21 cellular contexts compared by ENCODE assay signal in the genomic region with DNA sequence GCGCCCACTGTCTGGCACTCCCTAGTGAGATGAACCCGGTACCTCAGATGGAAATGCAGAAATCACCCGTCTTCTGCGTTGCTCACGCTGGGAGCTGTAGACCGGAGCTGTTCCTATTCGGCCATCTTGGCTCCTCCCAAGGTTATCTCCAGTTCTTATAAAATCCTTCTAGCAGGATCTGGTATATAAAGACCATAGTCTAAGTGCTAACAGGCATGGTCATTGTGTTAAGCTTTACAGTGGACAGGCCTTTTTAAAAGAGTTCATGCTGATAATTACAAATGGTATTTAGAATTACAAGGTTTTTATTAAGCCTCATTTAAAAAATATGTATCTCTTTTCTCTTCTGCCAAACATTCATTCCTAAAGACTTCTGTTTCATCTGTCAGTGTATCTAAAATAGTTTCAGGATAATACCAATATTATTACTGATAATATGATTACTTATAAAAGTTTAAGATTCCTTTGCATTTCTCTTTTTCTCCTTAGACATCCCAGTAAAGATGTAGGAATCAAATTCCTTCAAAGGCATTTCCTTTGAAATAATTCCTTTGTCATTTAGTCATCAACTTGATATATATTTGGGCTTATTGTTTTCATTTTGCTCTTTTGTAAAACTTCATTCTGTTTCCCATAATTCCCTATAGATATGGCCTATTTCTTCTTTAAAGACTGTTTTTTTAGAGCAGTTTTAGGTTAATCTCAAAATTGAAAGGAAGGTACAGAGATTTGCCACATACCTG. TPM values are rescaled to one million over a fixed set of nuclear protein-coding genes. Genes with fewer than 3 reads are reported as not detected.
A peak's percentile ranks its signal among the peaks of the same experiment; 100 is the strongest.
DNase-seq lines count a peak whose midpoint lies in the region; ATAC-seq, FAIRE-seq and TF ChIP-seq lines count a peak whose summit lies in the region.
"Had no signal": no experiment of that assay in that cellular context is flagged by ENCODE, and none has a peak within 500 bp of the region (broad histone marks: within the 10 kb centered on the region; RNA-seq: fewer than 3 reads in every experiment).

No MANE protein-coding gene starts in this region.

- POLR2A ChIA-PET in SK-N-SH (lab: Yijun Ruan, JAX): no interaction called here

- H2AFZ ChIP-seq in SK-N-SH (ENCODE audit: low read depth) (no peak overlapping the region), osteoblast (ENCODE audit: low read length) (no peak overlapping the region)

- H3K4me2 ChIP-seq in SK-N-SH (no peak overlapping the region), osteoblast (ENCODE audit: insufficient read depth, low read length) (no peak overlapping the region)
- H3K4me2 ChIP-seq: KMS-11 had no signal

- TF ChIP-seq CTCF in SK-N-SH (IDR thresholded peaks at IDR 0.05) (no peak), osteoblast (IDR thresholded peaks at IDR 0.05; ENCODE audit: extremely low read depth, low read depth, low read length) (no peak), BE2C (IDR thresholded peaks at IDR 0.05; ENCODE audit: low read depth, low read length) (no peak)

- H3K36me3 ChIP-seq in SK-N-SH (replicated peaks in 1 of 2; ENCODE audit: control insufficient read depth in 1 of 2, insufficient read depth in 2 of 2, low read length in 1 of 2) (peaks cover 37 to 38% of the 10 kb centered on the region in 2 experiments), osteoblast (ENCODE audit: insufficient read depth, low read length) (peaks cover 10% of the 10 kb centered on the region), BE2C (peaks cover 38% of the 10 kb centered on the region)

- DNase-seq in SK-N-SH: no peak
- DNase-seq in dermis blood vessel endothelial cell: peak; percentile 37
- DNase-seq in osteoblast (ENCODE audit: insufficient read length, low spot score, missing footprints): peak; percentile 84
- DNase-seq in germinal center (ENCODE audit: low spot score): no peak
- no peak for DNase-seq in putamen (ENCODE audit: low spot score)
- DNase-seq in BE2C: no peak
- DNase-seq: NCI-H1417; NCI-H187; NCI-H2107; NCI-H510A; NCI-H748 treated with DMSO at 0.1 percent for 48 hours; NK-92 treated with Interleukin-12 subunit alpha and Interleukin-12 subunit beta, amount 100 ng/mL, for 24 hours; Peyer's patch had no signal

- H3K4me1 ChIP-seq in SK-N-SH (ENCODE audit: control insufficient read depth in 1 of 2, insufficient read depth in 2 of 2, low read depth in 1 of 2, low read length in 1 of 2) (peaks cover 0 to 12% of the 10 kb centered on the region in 2 experiments; a peak in 1 of 4 replicates), osteoblast (ENCODE audit: insufficient read depth, low read length) (peaks cover 9% of the 10 kb centered on the region), BE2C (no peaks in the 10 kb centered on the region)
- H3K4me1 ChIP-seq: Peyer's patch had no signal

- peaks cover 13% of the 10 kb centered on the region for H3F3A ChIP-seq in SK-N-SH (replicated peaks; ENCODE audit: insufficient read depth)

- peak; percentile 6 for FAIRE-seq in G401.6 (lab: Jason Lieb, UNC)
- FAIRE-seq: D721Med, HepG2 had no signal

- H3K4me3 ChIP-seq in SK-N-SH (ENCODE audit: low read depth in 2 of 2, low read length in 1 of 2): no peak overlapping the region
- H3K4me3 ChIP-seq in osteoblast (ENCODE audit: insufficient read depth, low read length): no peak overlapping the region
- H3K4me3 ChIP-seq in BE2C (ENCODE audit: low read depth, low read length): no peak overlapping the region
- H3K4me3 ChIP-seq: Peyer's patch had no signal

- H3K9me3 ChIP-seq in SK-N-SH (no peaks in the 10 kb centered on the region), osteoblast (ENCODE audit: low read depth, low read length) (no peaks in the 10 kb centered on the region), BE2C (no peaks in the 10 kb centered on the region)
- H3K9me3 ChIP-seq: Peyer's patch had no signal

- H3K79me2 ChIP-seq in SK-N-SH (ENCODE audit: insufficient read depth): peaks cover 16% of the 10 kb centered on the region; the same call in 1 of the 2 replicates
- peaks cover 3% of the 10 kb centered on the region for H3K79me2 ChIP-seq in osteoblast (ENCODE audit: insufficient read depth, low read length)

- H3K27ac ChIP-seq in SK-N-SH (ENCODE audit: low read depth in 2 of 2, low read length in 1 of 2): peak overlapping the region; percentile 53 to 72; a peak in 3 of 4 replicates
- peak overlapping the region; percentile 20 for H3K27ac ChIP-seq in osteoblast (ENCODE audit: low read depth, low read length)
- H3K27ac ChIP-seq: C4-2B, KMS-11, Peyer's patch had no signal

- TF ChIP-seq EP300 in SK-N-SH (IDR thresholded peaks at IDR 0.05; ENCODE audit: borderline replicate concordance in 1 of 2, low read depth in 1 of 2, low read length in 1 of 2): peak in 1 of 2 experiments; percentile 18; a peak in 1 of 4 replicates

- TF ChIP-seq RAD21 in SK-N-SH (IDR thresholded peaks at IDR 0.05; ENCODE audit: low read length): no peak

- CTCF ChIA-PET in SK-N-SH (lab: Yijun Ruan, JAX): no interaction called here

- H3K9ac ChIP-seq in SK-N-SH: peak overlapping the region; percentile 29; the same call in 1 of the 2 replicates
- H3K9ac ChIP-seq: KMS-11 had no signal

- H4K20me1 ChIP-seq in SK-N-SH (ENCODE audit: insufficient read depth) (no peaks in the 10 kb centered on the region), osteoblast (ENCODE audit: insufficient read depth, low read length) (no peaks in the 10 kb centered on the region)

- no peaks in the 10 kb centered on the region for H3K27me3 ChIP-seq in SK-N-SH (ENCODE audit: insufficient read depth)
- no peaks in the 10 kb centered on the region for H3K27me3 ChIP-seq in osteoblast (ENCODE audit: insufficient read depth, low read length)
- H3K27me3 ChIP-seq in BE2C: no peaks in the 10 kb centered on the region
- H3K27me3 ChIP-seq: Peyer's patch had no signal

- WGBS in SK-N-SH (ENCODE audit: low lambda C conversion rate): 93% methylated on average over 5 of the region's 7 CpGs

- H3K9me2 ChIP-seq in SK-N-SH: no peaks in the 10 kb centered on the region

- ATAC-seq in HG03196 (IDR thresholded peaks at IDR 0.05; ENCODE audit: unreplicated experiment): no peak
- ATAC-seq: HCT116, HepG2, Right ventricle myocardium inferior had no signal

TF ChIP-seq in SK-N-SH, 30 proteins besides CTCF, POLR2A, EP300 and RAD21:
- no peak for TF ChIP-seq FOXJ3 (CRISPR knock-in tag; IDR thresholded peaks at IDR 0.05)
- TF ChIP-seq GATA2 (CRISPR knock-in tag; IDR thresholded peaks at IDR 0.05): no peak
- no peak for TF ChIP-seq MXI1 (IDR thresholded peaks at IDR 0.05; ENCODE audit: low read depth, low read length)
- TF ChIP-seq ELF1 (IDR thresholded peaks at IDR 0.05): no peak
- peak; percentile 25; the same call in 1 of the 2 replicates for TF ChIP-seq JUND (IDR thresholded peaks at IDR 0.05)
- TF ChIP-seq NFIC (IDR thresholded peaks at IDR 0.05; ENCODE audit: borderline replicate concordance): no peak
- no peak for TF ChIP-seq FOXM1 (IDR thresholded peaks at IDR 0.05; ENCODE audit: low read depth)
- peak; percentile 19; the same call in 1 of the 2 replicates for TF ChIP-seq FOSL2 (IDR thresholded peaks at IDR 0.05; ENCODE audit: borderline replicate concordance, low read depth)
- no peak for TF ChIP-seq RXRA (IDR thresholded peaks at IDR 0.05; ENCODE audit: borderline replicate concordance, low read depth)
- TF ChIP-seq, protein P1, sequence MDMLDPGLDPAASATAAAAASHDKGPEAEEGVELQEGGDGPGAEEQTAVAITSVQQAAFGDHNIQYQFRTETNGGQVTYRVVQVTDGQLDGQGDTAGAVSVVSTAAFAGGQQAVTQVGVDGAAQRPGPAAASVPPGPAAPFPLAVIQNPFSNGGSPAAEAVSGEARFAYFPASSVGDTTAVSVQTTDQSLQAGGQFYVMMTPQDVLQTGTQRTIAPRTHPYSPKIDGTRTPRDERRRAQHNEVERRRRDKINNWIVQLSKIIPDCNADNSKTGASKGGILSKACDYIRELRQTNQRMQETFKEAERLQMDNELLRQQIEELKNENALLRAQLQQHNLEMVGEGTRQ (IDR thresholded peaks at IDR 0.05; ENCODE audit: borderline replicate concordance, low read depth, low read length): no peak
- TF ChIP-seq MEF2A (IDR thresholded peaks at IDR 0.05; ENCODE audit: borderline replicate concordance, low read depth): no peak
- no peak for TF ChIP-seq NRF1 (IDR thresholded peaks at IDR 0.05; ENCODE audit: low read depth, low read length)
- TF ChIP-seq TCF12 (IDR thresholded peaks at IDR 0.05): no peak
- TF ChIP-seq, protein P2, sequence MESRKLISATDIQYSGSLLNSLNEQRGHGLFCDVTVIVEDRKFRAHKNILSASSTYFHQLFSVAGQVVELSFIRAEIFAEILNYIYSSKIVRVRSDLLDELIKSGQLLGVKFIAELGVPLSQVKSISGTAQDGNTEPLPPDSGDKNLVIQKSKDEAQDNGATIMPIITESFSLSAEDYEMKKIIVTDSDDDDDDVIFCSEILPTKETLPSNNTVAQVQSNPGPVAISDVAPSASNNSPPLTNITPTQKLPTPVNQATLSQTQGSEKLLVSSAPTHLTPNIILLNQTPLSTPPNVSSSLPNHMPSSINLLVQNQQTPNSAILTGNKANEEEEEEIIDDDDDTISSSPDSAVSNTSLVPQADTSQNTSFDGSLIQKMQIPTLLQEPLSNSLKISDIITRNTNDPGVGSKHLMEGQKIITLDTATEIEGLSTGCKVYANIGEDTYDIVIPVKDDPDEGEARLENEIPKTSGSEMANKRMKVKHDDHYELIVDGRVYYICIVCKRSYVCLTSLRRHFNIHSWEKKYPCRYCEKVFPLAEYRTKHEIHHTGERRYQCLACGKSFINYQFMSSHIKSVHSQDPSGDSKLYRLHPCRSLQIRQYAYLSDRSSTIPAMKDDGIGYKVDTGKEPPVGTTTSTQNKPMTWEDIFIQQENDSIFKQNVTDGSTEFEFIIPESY (IDR thresholded peaks at IDR 0.05; ENCODE audit: borderline replicate concordance, low read depth): no peak
- no peak for TF ChIP-seq RFX5 (IDR thresholded peaks at IDR 0.05; ENCODE audit: low read length)
- no peak for TF ChIP-seq YY1 (IDR thresholded peaks at IDR 0.05; ENCODE audit: low read depth)
- no peak for TF ChIP-seq TEAD4 (IDR thresholded peaks at IDR 0.05; ENCODE audit: borderline replicate concordance, insufficient read depth)
- TF ChIP-seq SMC3 (IDR thresholded peaks at IDR 0.05; ENCODE audit: low read depth, low read length): no peak

RNA-seq across cellular contexts. Expression of a gene that starts 20.7 kb away (rescaled TPM):
- 35.8 and 42.7 TPM in 2 replicates for polyA plus RNA-seq in SK-N-SH (2012; rRNA removed)
- polyA plus RNA-seq in SK-N-SH (2012; cell fraction: cytosol; rRNA removed): 40.8 and 52.9 TPM in 2 replicates
- polyA plus RNA-seq in SK-N-SH (2012; cell fraction: nucleus; rRNA removed): 32.8 and 39.3 TPM in 2 replicates
- total RNA-seq in dermis blood vessel endothelial cell (36.9 and 64.0 TPM in 2 replicates), osteoblast (16.6 and 17.1 TPM in 2 replicates)
- polyA plus RNA-seq in BE2C (2012; ENCODE audit: insufficient read depth, insufficient read length, low read depth): 50.1 TPM

Comparison
In these comparisons a context has a peak if more than half of its experiments do, and no peak if none do; other contexts are left out.
1. DNase-seq: peak in dermis blood vessel endothelial cell (single experiment) and osteoblast (single experiment); none in SK-N-SH (single experiment), germinal center (single experiment), putamen (single experiment) and BE2C (single experiment).